Comparison of ENCODE assay signal across 8 cellular contexts in the genomic region with DNA sequence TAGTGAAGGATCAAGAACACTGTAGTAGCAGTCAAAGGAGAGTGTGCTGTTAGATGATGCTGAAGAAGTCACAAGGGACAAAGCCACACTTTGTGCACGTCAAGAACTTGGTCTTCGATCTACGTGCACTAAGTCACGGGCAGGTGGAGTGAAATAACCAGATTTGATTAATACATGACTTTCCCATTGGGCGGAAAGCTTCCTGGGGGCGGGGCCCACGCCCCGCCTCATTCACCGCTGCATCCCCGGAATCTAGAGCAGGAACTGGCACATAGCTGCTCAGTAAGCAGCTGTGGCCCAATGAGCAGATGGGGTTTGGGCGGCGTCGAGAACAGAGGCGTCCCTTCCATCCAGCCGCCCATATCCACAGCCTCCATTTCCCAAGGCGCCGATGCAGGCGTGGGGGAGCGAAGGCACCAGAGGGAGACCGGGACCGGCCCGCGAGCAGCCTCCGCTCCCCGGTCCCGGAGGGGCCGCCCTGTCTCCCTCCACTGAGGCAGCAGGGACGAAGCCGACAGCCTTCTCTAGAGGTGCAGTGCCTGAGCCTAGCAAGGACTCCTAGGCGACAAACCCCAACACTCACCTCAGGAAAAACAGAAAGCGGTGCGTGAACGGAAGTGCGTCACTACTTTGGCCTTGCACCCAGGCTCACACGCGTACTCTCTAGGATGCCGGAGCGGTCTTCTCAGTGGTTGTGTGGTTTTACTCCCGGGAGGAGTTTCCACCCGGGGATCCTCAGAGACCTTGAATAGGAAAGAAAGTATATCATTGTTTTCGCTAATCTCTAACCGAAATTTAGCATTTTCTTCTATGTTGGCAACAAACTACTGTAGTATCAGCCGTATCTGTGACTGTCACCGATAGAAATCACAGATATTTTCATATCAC. TPM values are rescaled to one million over a fixed set of nuclear protein-coding genes. Genes with fewer than 3 reads are reported as not detected.
DNase-seq lines count a peak whose midpoint lies in the region; ATAC-seq lines count a peak whose summit lies in the region.

No MANE protein-coding gene starts in this region.

- no CpG with 5 or more reads among the region's 44 CpGs for WGBS in mesendoderm (ENCODE audit: extremely low coverage, insufficient coverage, low lambda C conversion rate)

- H4K5ac ChIP-seq in mesendoderm (ENCODE audit: low read length): no peak overlapping the region

- H3K27me3 Mint-ChIP-seq in CD8-positive, alpha-beta memory T cell: peaks cover 3% of the 10 kb centered on the region in 2 donors
- no peaks in the 10 kb centered on the region for H3K27me3 Mint-ChIP-seq in activated CD8-positive, alpha-beta memory T cell treated with anti-CD3 and anti-CD28 coated beads, Interleukin-2, amount 10 ng/mL, durations not matched to agents 7 days and 5 days

- H3K27ac ChIP-seq in CD8-positive, alpha-beta memory T cell (ENCODE audit: low read depth, low read length): peak overlapping the region; percentile 96
- H3K27ac ChIP-seq in mesendoderm (ENCODE audit: low read depth, low read length): peak overlapping the region; percentile 10

- CTCF ChIA-PET in CD8-positive, alpha-beta memory T cell (lab: Charles Lee): interaction anchor here (0.8 to 2.8 kb wide), 6 partner anchors 20 to 127 kb away, joined by 3 to 14 read pairs (median 4); partner anchors contain the start of gene ZNF23
- CTCF ChIA-PET in activated CD8-positive, alpha-beta memory T cell treated with anti-CD3 and anti-CD28 coated beads, Interleukin-2, amount 10 ng/mL, durations not matched to agents 7 days and 5 days (lab: Charles Lee): interaction anchor here (0.8 to 1.9 kb wide), 6 partner anchors 16 to 127 kb away, joined by 3 to 4 read pairs (median 3); partner anchors contain the start of gene ZNF23

- H3K56ac ChIP-seq in mesendoderm (ENCODE audit: low read length): peak overlapping the region; percentile 88

- peak overlapping the region; percentile 69 for H4K8ac ChIP-seq in mesendoderm (ENCODE audit: low read depth, low read length)

- H3K9me3 Mint-ChIP-seq in CD8-positive, alpha-beta memory T cell: no peaks in the 10 kb centered on the region
- no peaks in the 10 kb centered on the region for H3K9me3 Mint-ChIP-seq in activated CD8-positive, alpha-beta memory T cell treated with anti-CD3 and anti-CD28 coated beads, Interleukin-2, amount 10 ng/mL, durations not matched to agents 7 days and 5 days (ENCODE audit: low read depth)

- peak overlapping the region; percentile 80 to 97 (median 91) for H3K27ac Mint-ChIP-seq in CD8-positive, alpha-beta memory T cell
- peak overlapping the region; percentile 77 for H3K27ac Mint-ChIP-seq in activated CD8-positive, alpha-beta memory T cell treated with anti-CD3 and anti-CD28 coated beads, Interleukin-2, amount 10 ng/mL, durations not matched to agents 7 days and 5 days

- POLR2A ChIA-PET in CD8-positive, alpha-beta memory T cell (lab: Charles Lee): interaction anchor here (2.5 kb wide), 1 partner anchor 22 kb away, joined by 14 read pairs; the partner anchor contains the start of gene ZNF23

- H3K9me3 ChIP-seq in CD8-positive, alpha-beta memory T cell (ENCODE audit: low read length): no peaks in the 10 kb centered on the region
- H3K9me3 ChIP-seq in endocrine pancreas (ENCODE audit: control insufficient read depth, low read length): no peaks in the 10 kb centered on the region

- peaks cover 11% of the 10 kb centered on the region for H3K4me1 ChIP-seq in CD8-positive, alpha-beta memory T cell (ENCODE audit: insufficient read depth, low read length)
- H3K4me1 ChIP-seq in endocrine pancreas (ENCODE audit: control insufficient read depth, insufficient read depth, low read length): no peaks in the 10 kb centered on the region
- no peaks in the 10 kb centered on the region for H3K4me1 ChIP-seq in mesendoderm (ENCODE audit: control insufficient read depth, low read depth, low read length)

- H2AK5ac ChIP-seq in mesendoderm (ENCODE audit: low read length): no peak overlapping the region

- DNase-seq in CD8-positive, alpha-beta memory T cell: peak; percentile 67 to 87 (median 86)
- DNase-seq in HS-27A (ENCODE audit: low read depth) (peak; percentile 89), NK-92 (lab: John Stamatoyannopoulos, UW; ENCODE audit: unreplicated experiment) (peak; percentile 19), mesendoderm (peak; percentile 92)
- DNase-seq in activated CD8-positive, alpha-beta memory T cell treated with anti-CD3 and anti-CD28 coated beads, Interleukin-2, amount 10 ng/mL, durations not matched to agents 7 days and 5 days: peak; percentile 89
- DNase-seq in stimulated activated CD8-positive, alpha-beta memory T cell treated with anti-CD3 and anti-CD28 coated beads, Interleukin-12 subunit alpha, Interleukin-12 subunit beta, amount 100 ng/mL, for 4 hours (ENCODE audit: low read depth): peak; percentile 64

- peaks cover 15 to 16% (median 15%) of the 10 kb centered on the region in 3 donors for H3K4me1 Mint-ChIP-seq in CD8-positive, alpha-beta memory T cell
- H3K4me1 Mint-ChIP-seq in activated CD8-positive, alpha-beta memory T cell treated with anti-CD3 and anti-CD28 coated beads, Interleukin-2, amount 10 ng/mL, durations not matched to agents 7 days and 5 days: peaks cover 21% of the 10 kb centered on the region

- peak overlapping the region; percentile 58 for H3K4me2 ChIP-seq in mesendoderm (ENCODE audit: low read length)

- H2BK5ac ChIP-seq in mesendoderm (ENCODE audit: low read length): peak overlapping the region; percentile 33

- no peaks in the 10 kb centered on the region for H3K36me3 ChIP-seq in CD8-positive, alpha-beta memory T cell (ENCODE audit: insufficient read depth, low read length)
- H3K36me3 ChIP-seq in endocrine pancreas (ENCODE audit: control insufficient read depth, insufficient read depth, low read length): no peaks in the 10 kb centered on the region
- no peaks in the 10 kb centered on the region for H3K36me3 ChIP-seq in mesendoderm (ENCODE audit: control insufficient read depth, insufficient read depth, low read length)

- H3K9ac ChIP-seq in endocrine pancreas (ENCODE audit: control insufficient read depth, insufficient read depth, low read length) (peak overlapping the region; percentile 98), mesendoderm (ENCODE audit: low read length) (peak overlapping the region; percentile 82)

- H3K4ac ChIP-seq in mesendoderm (ENCODE audit: low read depth, low read length): no peak overlapping the region

- H3K79me1 ChIP-seq in mesendoderm (ENCODE audit: low read length): no peaks in the 10 kb centered on the region

- no peak overlapping the region for H2BK120ac ChIP-seq in mesendoderm (ENCODE audit: low read depth, low read length)

- peak overlapping the region; percentile 81 to 93 (median 88) for H3K4me3 Mint-ChIP-seq in CD8-positive, alpha-beta memory T cell
- H3K4me3 Mint-ChIP-seq in activated CD8-positive, alpha-beta memory T cell treated with anti-CD3 and anti-CD28 coated beads, Interleukin-2, amount 10 ng/mL, durations not matched to agents 7 days and 5 days: peak overlapping the region; percentile 83

- no peak overlapping the region for H3K18ac ChIP-seq in mesendoderm (ENCODE audit: low read length)

- no peaks in the 10 kb centered on the region for H3K79me2 ChIP-seq in mesendoderm (ENCODE audit: control insufficient read depth, insufficient read depth, low read length)

- H3K23ac ChIP-seq in mesendoderm (ENCODE audit: low read length): no peak overlapping the region

- H2BK15ac ChIP-seq in mesendoderm (replicated peaks; ENCODE audit: low read depth): no peak overlapping the region

- peak; percentile 66 for ATAC-seq in GM19468 (IDR thresholded peaks at IDR 0.05; ENCODE audit: extremely low read depth, unreplicated experiment)
- peak; percentile 92 for ATAC-seq in activated CD8-positive, alpha-beta memory T cell treated with anti-CD3 and anti-CD28 coated beads, Interleukin-2, amount 10 ng/mL, durations not matched to agents 7 days and 5 days

- H3K27me3 ChIP-seq in CD8-positive, alpha-beta memory T cell (ENCODE audit: insufficient read depth, low read length, poor library complexity, severe bottlenecking): no peaks in the 10 kb centered on the region
- H3K27me3 ChIP-seq in endocrine pancreas (ENCODE audit: control insufficient read depth, insufficient read depth, low read length) (no peaks in the 10 kb centered on the region), mesendoderm (ENCODE audit: insufficient read depth, low read length, poor library complexity) (no peaks in the 10 kb centered on the region)

- peak overlapping the region; percentile 85 for H3K4me3 ChIP-seq in CD8-positive, alpha-beta memory T cell (ENCODE audit: low read length)
- H3K4me3 ChIP-seq in endocrine pancreas (ENCODE audit: control insufficient read depth, insufficient read depth, low read length) (peak overlapping the region; percentile 87), mesendoderm (ENCODE audit: low read length) (peak overlapping the region; percentile 81)

- peaks cover 0 to 3% (median 3%) of the 10 kb centered on the region in 3 donors for H3K36me3 Mint-ChIP-seq in CD8-positive, alpha-beta memory T cell
- no peaks in the 10 kb centered on the region for H3K36me3 Mint-ChIP-seq in activated CD8-positive, alpha-beta memory T cell treated with anti-CD3 and anti-CD28 coated beads, Interleukin-2, amount 10 ng/mL, durations not matched to agents 7 days and 5 days

RNA-seq across cellular contexts. Expression of gene ZNF19, which starts 4.9 kb away (rescaled TPM):
- 1 to 10 TPM; 3.1 TPM for total RNA-seq in CD8-positive, alpha-beta memory T cell
- 1.5 TPM for polyA plus RNA-seq in CD8-positive, alpha-beta memory T cell
- 1 to 10 TPM; 1.8 to 2.9 TPM for total RNA-seq in activated CD8-positive, alpha-beta memory T cell treated with anti-CD3 and anti-CD28 coated beads, Interleukin-2, amount 10 ng/mL, durations not matched to agents 7 days and 5 days
- 1.1 TPM for polyA plus RNA-seq in mesendoderm (2013, experiment 1 of 2)
- polyA plus RNA-seq in mesendoderm (2013, experiment 2 of 2): 1.1 TPM

RNA-seq across cellular contexts. Expression of gene ZNF23, which starts 22.2 kb away (rescaled TPM):
- 1 to 10 TPM; 9.2 to 9.4 TPM for total RNA-seq in CD8-positive, alpha-beta memory T cell
- polyA plus RNA-seq in CD8-positive, alpha-beta memory T cell: 8.2 TPM
- 1 to 10 TPM; 7.1 to 7.6 TPM for total RNA-seq in activated CD8-positive, alpha-beta memory T cell treated with anti-CD3 and anti-CD28 coated beads, Interleukin-2, amount 10 ng/mL, durations not matched to agents 7 days and 5 days
- polyA plus RNA-seq in mesendoderm (2013, experiment 1 of 2): 8.1 TPM
- 7.3 TPM for polyA plus RNA-seq in mesendoderm (2013, experiment 2 of 2)

RNA-seq across cellular contexts. Expression of gene CHST4, which starts 42.0 kb away (rescaled TPM):
- not detected for total RNA-seq in CD8-positive, alpha-beta memory T cell
- polyA plus RNA-seq in CD8-positive, alpha-beta memory T cell: not detected
- not detected for total RNA-seq in activated CD8-positive, alpha-beta memory T cell treated with anti-CD3 and anti-CD28 coated beads, Interleukin-2, amount 10 ng/mL, durations not matched to agents 7 days and 5 days
- 4.3 TPM for polyA plus RNA-seq in mesendoderm (2013, experiment 1 of 2)
- polyA plus RNA-seq in mesendoderm (2013, experiment 2 of 2): 4.6 TPM

RNA-seq across cellular contexts. Expression of gene TLE7, which starts 42.4 kb away (rescaled TPM):
- not detected for total RNA-seq in CD8-positive, alpha-beta memory T cell
- not detected for polyA plus RNA-seq in CD8-positive, alpha-beta memory T cell
- not detected for total RNA-seq in activated CD8-positive, alpha-beta memory T cell treated with anti-CD3 and anti-CD28 coated beads, Interleukin-2, amount 10 ng/mL, durations not matched to agents 7 days and 5 days
- polyA plus RNA-seq in mesendoderm (2013, experiment 1 of 2): not detected
- not detected for polyA plus RNA-seq in mesendoderm (2013, experiment 2 of 2)

Comparison
In these comparisons a context has a peak if more than half of its experiments do, and no peak if none do; other contexts are left out.
1. Peak in every context shown above with its lines: DNase-seq, ATAC-seq, H3K4me3 ChIP-seq and H3K27ac ChIP-seq.
2. DNase-seq: peak in every context shown above with its lines; median percentile 92 in mesendoderm; 89 in HS-27A; 89 in activated CD8-positive, alpha-beta memory T cell treated with anti-CD3 and anti-CD28 coated beads, Interleukin-2, amount 10 ng/mL, durations not matched to agents 7 days and 5 days; 86 in CD8-positive, alpha-beta memory T cell; 64 in stimulated activated CD8-positive, alpha-beta memory T cell treated with anti-CD3 and anti-CD28 coated beads, Interleukin-12 subunit alpha, Interleukin-12 subunit beta, amount 100 ng/mL, for 4 hours; 19 in NK-92.